In the genomic region with DNA sequence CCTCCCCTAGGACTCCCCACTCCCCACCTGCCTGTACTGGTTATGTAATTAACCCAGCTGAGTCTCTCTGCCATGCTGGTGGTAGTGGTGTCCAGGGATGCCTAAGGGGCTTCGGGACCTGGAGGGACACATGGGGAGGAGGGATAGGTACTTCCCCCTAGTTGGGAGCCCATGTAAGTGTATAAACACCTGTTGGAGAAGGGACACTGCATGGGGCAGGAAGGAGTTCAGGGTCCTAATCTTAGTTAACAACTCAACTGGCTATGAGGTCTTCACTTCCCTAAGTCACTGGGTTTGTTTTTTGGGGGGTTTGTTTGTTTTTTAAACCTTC, we compare ENCODE assay signal across 13 cellular contexts. TPM values are rescaled to one million over a fixed set of nuclear protein-coding genes. Genes with fewer than 3 reads are reported as not detected.
DNase-seq lines count a peak whose midpoint lies in the region; ATAC-seq and TF ChIP-seq lines count a peak whose summit lies in the region.
"Had no signal": no experiment of that assay in that cellular context is flagged by ENCODE, and none has a peak within 500 bp of the region (broad histone marks: within the 10 kb centered on the region; RNA-seq: fewer than 3 reads in every experiment).

No MANE protein-coding gene starts in this region.

- TF ChIP-seq CTCF in VCaP (conservative IDR thresholded peaks at IDR 0.05) (no peak), hepatocyte (IDR thresholded peaks at IDR 0.05; ENCODE audit: poor library complexity) (no peak)

- H3K36me3 Mint-ChIP-seq in activated naive CD4-positive, alpha-beta T cell treated with anti-CD3 and anti-CD28 coated beads for 36 hours (ENCODE audit: low read depth), result no peaks in the 10 kb centered on the region

- H3K9me3 ChIP-seq in hepatocyte (ENCODE audit: low read depth) (no peaks in the 10 kb centered on the region), skeletal muscle tissue (ENCODE audit: control insufficient read depth in 3 of 3, low read length in 3 of 3) (no peaks in the 10 kb centered on the region)

- no peaks in the 10 kb centered on the region for H3K27me3 Mint-ChIP-seq in activated naive CD4-positive, alpha-beta T cell treated with anti-CD3 and anti-CD28 coated beads for 36 hours (ENCODE audit: low read depth)

- no peak overlapping the region for H3K27ac Mint-ChIP-seq in activated naive CD4-positive, alpha-beta T cell treated with anti-CD3 and anti-CD28 coated beads for 36 hours

- DNase-seq in activated naive CD4-positive, alpha-beta T cell treated with anti-CD3 and anti-CD28 coated beads for 36 hours, result no peak
- DNase-seq in activated naive CD4-positive, alpha-beta T cell treated with anti-CD3 and anti-CD28 coated beads, Interleukin-2, amount 50 U/mL, for 16 hours, result no peak
- DNase-seq in hepatocyte (ENCODE audit: low spot score), result no peak
- DNase-seq in anterior cingulate cortex (lab: John Stamatoyannopoulos, UW), result no peak
- DNase-seq: IMR-90, NCI-H748 treated with DMSO at 0.1 percent for 48 hours, SIG-M5 had no signal

- intact Hi-C loops in activated naive CD4-positive, alpha-beta T cell treated with anti-CD3 and anti-CD28 coated beads for 36 hours (cut with micrococcal nuclease), result no loop called here

- H3K36me3 ChIP-seq in hepatocyte (replicated peaks; ENCODE audit: insufficient read depth, low read depth), result no peaks in the 10 kb centered on the region
- peaks cover 0 to 2% (median 0%) of the 10 kb centered on the region in 3 donors for H3K36me3 ChIP-seq in skeletal muscle tissue (ENCODE audit: control insufficient read depth in 3 of 3, insufficient read depth in 3 of 3, low read length in 3 of 3)

- no peak overlapping the region for H2AFZ ChIP-seq in hepatocyte

- ATAC-seq in GM18907 (IDR thresholded peaks at IDR 0.05; ENCODE audit: unreplicated experiment) (no peak), HG03439 (IDR thresholded peaks at IDR 0.05; ENCODE audit: unreplicated experiment) (no peak)

- H3K79me2 ChIP-seq in hepatocyte, result no peaks in the 10 kb centered on the region

- H3K4me3 ChIP-seq in hepatocyte, result no peak overlapping the region
- H3K4me3 ChIP-seq in skeletal muscle tissue (ENCODE audit: low read length in 3 of 3), result peak overlapping the region in 2 of 3 donors; percentile 66 to 68

- peaks cover 6% of the 10 kb centered on the region for H3K4me1 ChIP-seq in hepatocyte (ENCODE audit: insufficient read depth)
- peaks cover 10 to 17% (median 12%) of the 10 kb centered on the region in 3 donors for H3K4me1 ChIP-seq in skeletal muscle tissue (ENCODE audit: control insufficient read depth in 3 of 3, insufficient read depth in 3 of 3, low read length in 3 of 3)

- H3K4me2 ChIP-seq in hepatocyte, result peak overlapping the region; percentile 96

- 67% methylated on average over 1 of the region's 1 CpG for WGBS in hepatocyte (ENCODE audit: low lambda C conversion rate, missing lambda C conversion rate)

- peak overlapping the region; percentile 84; the same call in 1 of the 2 replicates for H3K27ac ChIP-seq in VCaP
- H3K27ac ChIP-seq in hepatocyte, result no peak overlapping the region
- no peak overlapping the region for H3K27ac ChIP-seq in skeletal muscle tissue (ENCODE audit: low read depth, low read length)
- H3K27ac ChIP-seq: coronary artery had no signal

- peaks cover 16% of the 10 kb centered on the region for H3K4me1 Mint-ChIP-seq in activated naive CD4-positive, alpha-beta T cell treated with anti-CD3 and anti-CD28 coated beads for 36 hours (ENCODE audit: low read depth)

- H3K9me2 ChIP-seq in hepatocyte (replicated peaks; ENCODE audit: insufficient read depth), result no peaks in the 10 kb centered on the region

- no peaks in the 10 kb centered on the region for H3K27me3 ChIP-seq in hepatocyte
- no peaks in the 10 kb centered on the region for H3K27me3 ChIP-seq in skeletal muscle tissue (ENCODE audit: control insufficient read depth in 3 of 3, insufficient read depth in 3 of 3, low read length in 3 of 3)

- CTCF ChIA-PET in activated naive CD4-positive, alpha-beta T cell treated with anti-CD3 and anti-CD28 coated beads for 36 hours (lab: Charles Lee), result interaction anchor here (0.5 kb wide), 1 partner anchor 64 kb away, joined by 4 read pairs; no protein-coding TSS in a partner anchor

- no peaks in the 10 kb centered on the region for H3K9me3 Mint-ChIP-seq in activated naive CD4-positive, alpha-beta T cell treated with anti-CD3 and anti-CD28 coated beads for 36 hours

- H4K20me1 ChIP-seq in hepatocyte (ENCODE audit: insufficient read depth, poor library complexity, severe bottlenecking), result no peaks in the 10 kb centered on the region

- peak overlapping the region in 1 of 3 donors; percentile 72 for H3K9ac ChIP-seq in skeletal muscle tissue (ENCODE audit: low read depth in 1 of 3, low read length in 3 of 3)

- peak overlapping the region; percentile 52 for H3K4me3 Mint-ChIP-seq in activated naive CD4-positive, alpha-beta T cell treated with anti-CD3 and anti-CD28 coated beads for 36 hours

RNA-seq across cellular contexts. Expression of a gene that starts 1.3 kb away (rescaled TPM):
- total RNA-seq in activated naive CD4-positive, alpha-beta T cell treated with anti-CD3 and anti-CD28 coated beads for 36 hours, result 1 to 10 TPM in 1 of 2 experiments, under 1 TPM in 1; 0.96 to 1.1 TPM
- total RNA-seq in hepatocyte (7.4 and 7.6 TPM in 2 replicates), skeletal muscle tissue (1.6 TPM)
- polyA plus RNA-seq in hepatocyte, result 7.1 and 8.4 TPM in 2 replicates

RNA-seq across cellular contexts. Expression of a gene that starts 20.3 kb away (rescaled TPM):
- under 1 TPM in 1 of 2 experiments, not detected in 1; 0.07 TPM for total RNA-seq in activated naive CD4-positive, alpha-beta T cell treated with anti-CD3 and anti-CD28 coated beads for 36 hours
- total RNA-seq in hepatocyte (not detected in 2 replicates), skeletal muscle tissue (not detected)
- not detected in 2 replicates for polyA plus RNA-seq in hepatocyte
- total RNA-seq: IMR-90 had no signal

RNA-seq across cellular contexts. Expression of a gene that starts 27.9 kb away (rescaled TPM):
- not detected for total RNA-seq in activated naive CD4-positive, alpha-beta T cell treated with anti-CD3 and anti-CD28 coated beads for 36 hours
- total RNA-seq in hepatocyte (not detected in 2 replicates), skeletal muscle tissue (not detected)
- not detected in 2 replicates for polyA plus RNA-seq in hepatocyte
- total RNA-seq: IMR-90, omental fat pad had no signal
- polyA plus RNA-seq: IMR-90 had no signal
